8 cellular contexts compared by ENCODE assay signal in genomic region chr9:133726401-133727276, GRCh38. TPM values are rescaled to one million over a fixed set of nuclear protein-coding genes. Genes with fewer than 3 reads are reported as not detected.
DNase-seq lines count a peak whose midpoint lies in the region; ATAC-seq and TF ChIP-seq lines count a peak whose summit lies in the region.

No MANE protein-coding gene starts in this region.

- peak; percentile 30 for TF ChIP-seq CTCF in SU-DHL-6 (IDR thresholded peaks at IDR 0.05; ENCODE audit: insufficient read depth, low read length, poor library complexity, severe bottlenecking)

- H3F3A ChIP-seq in SU-DHL-6 (ENCODE audit: insufficient read depth): no peaks in the 10 kb centered on the region

- H3K9me3 ChIP-seq in MG63 (no peaks in the 10 kb centered on the region), SU-DHL-6 (ENCODE audit: insufficient read depth, low read length) (no peaks in the 10 kb centered on the region)

- no peak overlapping the region for H3K4me2 ChIP-seq in SU-DHL-6 (ENCODE audit: low read depth, low read length, poor library complexity, severe bottlenecking)

- H2AFZ ChIP-seq in SU-DHL-6 (ENCODE audit: low read depth, low read length, severe bottlenecking): no peak overlapping the region

- DNase-seq in DMS114 treated with DMSO at 0.1 percent for 48 hours (lab: John Stamatoyannopoulos, UW; ENCODE audit: unreplicated experiment) (peak; percentile 19), MG63 (peak; percentile 29), amniotic epithelial cell (ENCODE audit: low read depth) (peak; percentile 44), hippocampal formation (lab: John Stamatoyannopoulos, UW) (peak; percentile 17 to 48), GM19240 (ENCODE audit: insufficient read length, low spot score) (no peak)
- peak; percentile 52 to 60 for DNase-seq in stimulated activated CD4-positive, alpha-beta T cell treated with anti-CD3 and anti-CD28 coated beads, Interleukin-1b, Interleukin-23, amount 100 ng/mL, for 4 hours (ENCODE audit: low read depth in 2 of 2)

- H3K36me3 ChIP-seq in MG63: no peaks in the 10 kb centered on the region
- H3K36me3 ChIP-seq in SU-DHL-6 (ENCODE audit: low read length): no peaks in the 10 kb centered on the region

- H3K27me3 ChIP-seq in MG63: peaks cover 20% of the 10 kb centered on the region
- no peaks in the 10 kb centered on the region for H3K27me3 ChIP-seq in SU-DHL-6 (ENCODE audit: low read length)

- H3K9ac ChIP-seq in SU-DHL-6 (ENCODE audit: low read length): no peak overlapping the region

- ATAC-seq in HG03139 (IDR thresholded peaks at IDR 0.05; ENCODE audit: unreplicated experiment): no peak

- no peak overlapping the region for H3K4me3 ChIP-seq in MG63
- no peak overlapping the region for H3K4me3 ChIP-seq in SU-DHL-6 (ENCODE audit: insufficient read depth, low read length, poor library complexity, severe bottlenecking)

- H4K20me1 ChIP-seq in SU-DHL-6 (ENCODE audit: low read depth, low read length): no peaks in the 10 kb centered on the region

- H3K9me2 ChIP-seq in SU-DHL-6 (replicated peaks; ENCODE audit: insufficient read depth, low read length): no peaks in the 10 kb centered on the region

- no peak overlapping the region for H3K27ac ChIP-seq in SU-DHL-6 (ENCODE audit: low read depth, low read length)

- no peaks in the 10 kb centered on the region for H3K79me2 ChIP-seq in SU-DHL-6 (ENCODE audit: insufficient read depth, low read length)

RNA-seq across cellular contexts. Expression of gene SARDH, which starts 11.5 kb away (rescaled TPM):
- total RNA-seq in MG63 (2014; rRNA removed; shearing (Covaris generic); ENCODE audit: low replicate concordance): 0.66 TPM in 1 of 2 replicates, not detected in the other
